Comparison of ENCODE assay signal across 15 cellular contexts in the genomic region with DNA sequence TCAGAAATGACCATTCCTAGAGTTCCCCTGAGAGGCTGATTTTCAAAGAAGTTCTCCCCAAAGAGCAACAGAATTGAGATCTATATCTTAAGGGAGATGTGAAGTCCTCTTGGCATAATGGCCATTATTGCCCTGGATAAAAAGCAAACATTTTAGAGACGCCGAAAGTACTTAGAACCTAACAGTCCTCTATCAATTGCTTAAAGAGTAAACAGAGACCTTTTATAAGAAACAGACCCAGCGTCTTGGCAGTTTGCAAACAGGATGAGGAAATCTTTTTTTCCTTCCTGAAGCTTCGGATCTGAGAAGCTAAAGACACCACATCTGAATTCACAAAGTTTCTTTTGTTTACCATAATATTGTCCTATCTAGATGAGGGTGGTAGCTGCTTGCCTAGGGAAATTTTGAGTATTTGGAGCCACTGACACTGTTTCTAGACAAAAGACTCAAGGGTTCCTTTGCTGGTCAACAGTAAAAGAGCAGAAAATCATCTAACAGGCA.
"Had no signal": no experiment of that assay in that cellular context is flagged by ENCODE, and none has a peak within 500 bp of the region (broad histone marks: within the 10 kb centered on the region; RNA-seq: fewer than 3 reads in every experiment).

No MANE protein-coding gene starts in this region.

- H3K27ac ChIP-seq: ascending aorta, right atrium auricular region, tibial artery had no signal

- H3K36me3 ChIP-seq: ascending aorta had no signal

- ATAC-seq: activated CD4-positive, alpha-beta T cell treated with anti-CD3 and anti-CD28 coated beads for 36 hours; activated CD8-positive, alpha-beta memory T cell treated with anti-CD3 and anti-CD28 coated beads, Interleukin-2, amount 10 ng/mL, durations not matched to agents 7 days and 5 days; activated naive CD8-positive, alpha-beta T cell treated with anti-CD3 and anti-CD28 coated beads, Interleukin-2, amount 50 U/mL, for 24 hours; naive thymus-derived CD4-positive, alpha-beta T cell; stimulated activated memory B cell treated with anti-CD40 and anti-IgM and Interleukin-4, amounts not matched to agents 10 μg/mL and 1 μg/mL and 100 μg/mL, for 72 hours had no signal

- H3K4me1 ChIP-seq: ascending aorta had no signal

- DNase-seq: activated CD4-positive, alpha-beta memory T cell treated with anti-CD3 and anti-CD28 coated beads for 36 hours; activated CD4-positive, alpha-beta T cell treated with anti-CD3 and anti-CD28 coated beads for 36 hours; activated CD8-positive, alpha-beta memory T cell treated with anti-CD3 and anti-CD28 coated beads, Interleukin-2, amount 10 ng/mL, durations not matched to agents 7 days and 5 days; activated naive CD4-positive, alpha-beta T cell treated with anti-CD3 and anti-CD28 coated beads for 36 hours; activated naive CD8-positive, alpha-beta T cell treated with anti-CD3 and anti-CD28 coated beads, Interleukin-2, amount 50 U/mL, for 24 hours; activated T-cell treated with anti-CD3 and anti-CD28 coated beads, Interleukin-2, amount 50 U/mL, for 1 hour; dermis blood vessel endothelial cell; erythroblast; hypothalamus; naive thymus-derived CD4-positive, alpha-beta T cell; stimulated activated CD4-positive, alpha-beta T cell treated with anti-CD3 and anti-CD28 coated beads, Interleukin-2, amount 100 ng/mL, for 48 hours; tibial artery had no signal

- H3K4me3 ChIP-seq: ascending aorta, right atrium auricular region, tibial artery had no signal

- H3K27me3 ChIP-seq: ascending aorta, right atrium auricular region, tibial artery had no signal

- H3K9me3 ChIP-seq: ascending aorta, right atrium auricular region, tibial artery had no signal
